8 cellular contexts compared by ENCODE assay signal in the genomic region with DNA sequence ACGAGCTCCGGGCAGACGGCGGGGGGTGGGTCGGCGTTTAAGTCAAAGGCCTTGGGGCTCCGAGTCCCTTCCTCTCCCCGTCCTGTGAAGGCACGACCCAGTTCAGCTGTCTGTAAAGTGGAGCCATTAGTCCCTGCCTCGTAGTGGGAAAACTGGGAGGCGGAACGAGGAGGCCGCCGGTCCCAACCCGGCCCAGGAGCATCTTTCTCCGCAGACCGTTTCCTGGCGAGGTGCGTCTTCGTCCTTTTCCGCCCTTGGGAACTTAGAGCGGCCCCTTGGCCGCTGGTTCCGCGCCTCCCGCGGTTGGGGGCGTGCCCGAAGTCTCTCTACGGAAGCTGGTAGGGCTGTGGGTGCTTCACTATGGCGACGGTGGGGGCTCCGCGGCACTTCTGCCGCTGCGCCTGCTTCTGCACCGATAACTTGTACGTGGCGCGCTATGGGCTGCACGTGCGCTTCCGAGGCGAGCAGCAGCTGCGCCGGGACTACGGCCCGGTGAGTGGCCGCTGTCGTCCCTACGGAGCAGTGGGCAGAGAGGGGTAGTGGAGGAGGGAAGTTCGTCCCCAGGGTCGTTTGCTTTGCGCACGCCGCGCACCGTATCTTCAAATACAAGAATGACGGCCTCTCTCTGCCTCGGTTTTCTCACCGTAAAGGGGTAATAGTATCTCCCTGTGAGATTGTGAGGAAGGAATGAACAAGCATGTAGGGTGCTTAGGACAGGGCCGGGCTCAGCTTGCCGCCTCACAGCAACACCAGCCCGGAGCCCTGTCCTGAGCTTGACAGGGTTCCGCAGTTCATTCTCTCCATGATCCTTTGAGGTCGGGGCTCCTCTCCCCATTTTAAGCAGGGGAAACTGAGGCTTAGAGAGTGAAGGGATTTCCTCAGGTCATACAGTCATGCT. TPM values are rescaled to one million over a fixed set of nuclear protein-coding genes. Genes with fewer than 3 reads are reported as not detected.
DNase-seq lines count a peak whose midpoint lies in the region; ATAC-seq and TF ChIP-seq lines count a peak whose summit lies in the region.

A gene (plus strand): TSS at position 353 of the 898 bp plus-strand sequence. CDS start 8 bp downstream, at position 361.

- TF ChIP-seq POLR2A in lower leg skin (IDR thresholded peaks at IDR 0.05) = no peak

- ATAC-seq in GM19438 (IDR thresholded peaks at IDR 0.05; ENCODE audit: low read depth, unreplicated experiment) (peak; percentile 74), HG03571 (IDR thresholded peaks at IDR 0.05; ENCODE audit: unreplicated experiment) (peak; percentile 69)

- DNase-seq in CD1c-positive myeloid dendritic cell (ENCODE audit: extremely low spot score) (peak; percentile 97), NCI-H774 (lab: John Stamatoyannopoulos, UW) (peak; percentile 94), dorsolateral prefrontal cortex (peak; percentile 85 to 94 (median 92)), lower leg skin (ENCODE audit: low spot score in 2 of 2) (peak; percentile 90 to 98)
- DNase-seq in activated CD4-positive, alpha-beta T cell treated with anti-CD3 and anti-CD28 coated beads, Interleukin-2, amount 50 U/mL, for 48 hours = peak; percentile 93 to 95
- DNase-seq in stimulated activated CD4-positive, alpha-beta T cell treated with anti-CD3 and anti-CD28 coated beads, Interleukin-4, amount 100 ng/mL, for 4 hours = peak; percentile 89 to 90

- H3K4me3 ChIP-seq in dorsolateral prefrontal cortex = peak within 1 kb of the TSS; percentile 71 to 100 (median 94)
- H3K4me3 ChIP-seq in lower leg skin (ENCODE audit: low read depth, poor library complexity, severe bottlenecking) = peak within 1 kb of the TSS; percentile 96

- TF ChIP-seq CTCF in dorsolateral prefrontal cortex (IDR thresholded peaks at IDR 0.05 in 54 of 56, conservative IDR thresholded peaks at IDR 0.05 in 2 of 56; ENCODE audit: low read depth in 1 of 56, partially characterized antibody in 56 of 56) (peak in 9 of 56 donors; percentile 2 to 31 (median 13)), lower leg skin (IDR thresholded peaks at IDR 0.05) (no peak)

- intact Hi-C loops in dorsolateral prefrontal cortex (cut with DNase I) (loop anchor here in 1 of 2 donors (5.0 to 10.0 kb wide), 4 partner anchors 262 to 627 kb away; a partner anchor contains a TSS), lower leg skin (cut with DNase I; ENCODE audit: low total_unique reads) (no loop called here)

- H3K27me3 ChIP-seq in dorsolateral prefrontal cortex = no peaks in the 10 kb centered on the region

- 0% methylated on average over 49 to 66 of the region's 66 CpGs for WGBS in lower leg skin, 2 donors

- peak within 1 kb of the TSS; percentile 94 to 100 (median 99) for H3K27ac ChIP-seq in dorsolateral prefrontal cortex

RNA-seq across cellular contexts. Expression of the gene that starts here (rescaled TPM):
- total RNA-seq in dorsolateral prefrontal cortex = 10 to 100 TPM in 119 of 120 experiments, 1 to 10 TPM in 1; 9.6 to 30.5 (median 17.3) TPM
- total RNA-seq in lower leg skin = 10 to 100 TPM in 3 of 4 donors, 1 to 10 TPM in 1; 6.6 to 14.1 (median 13.0) TPM

Comparison
In these comparisons a context has a peak if more than half of its experiments do, and no peak if none do; other contexts are left out.
1. Peak in every context shown above with its lines: DNase-seq, ATAC-seq, H3K4me3 ChIP-seq and H3K27ac ChIP-seq.